ENCODE assay signal across 11 cellular contexts in genomic region chr10:113273151-113273876, GRCh38.
DNase-seq lines count a peak whose midpoint lies in the region; ATAC-seq and TF ChIP-seq lines count a peak whose summit lies in the region.
"Had no signal": no experiment of that assay in that cellular context is flagged by ENCODE, and none has a peak within 500 bp of the region (broad histone marks: within the 10 kb centered on the region; RNA-seq: fewer than 3 reads in every experiment).

No MANE protein-coding gene starts in this region.

- no peaks in the 10 kb centered on the region for H3K9me3 ChIP-seq in right cardiac atrium (ENCODE audit: control insufficient read depth, low read length)

- peaks cover 10% of the 10 kb centered on the region for H3K27me3 Mint-ChIP-seq in activated CD8-positive, alpha-beta memory T cell treated with anti-CD3 and anti-CD28 coated beads, Interleukin-2, amount 10 ng/mL, durations not matched to agents 7 days and 5 days

- no peaks in the 10 kb centered on the region for H3K4me1 Mint-ChIP-seq in activated CD8-positive, alpha-beta memory T cell treated with anti-CD3 and anti-CD28 coated beads, Interleukin-2, amount 10 ng/mL, durations not matched to agents 7 days and 5 days

- peak; percentile 74 to 83 for ATAC-seq in right cardiac atrium
- ATAC-seq in activated CD8-positive, alpha-beta memory T cell treated with anti-CD3 and anti-CD28 coated beads, Interleukin-2, amount 10 ng/mL, durations not matched to agents 7 days and 5 days, result no peak
- ATAC-seq in HG02571 (IDR thresholded peaks at IDR 0.05; ENCODE audit: unreplicated experiment), result no peak
- no peak for ATAC-seq in HG03439 (IDR thresholded peaks at IDR 0.05; ENCODE audit: unreplicated experiment)
- no peak for ATAC-seq in omental fat pad (ENCODE audit: low FRiP score)

- no peaks in the 10 kb centered on the region for H3K36me3 ChIP-seq in rectal smooth muscle tissue (ENCODE audit: control insufficient read depth, insufficient read depth, low read length)

- DNase-seq in GM03348 (ENCODE audit: low spot score) (peak; percentile 62), amygdala (lab: John Stamatoyannopoulos, UW) (peak in 51 of 56 donors; percentile 14 to 85 (median 60)), right cardiac atrium (peak; percentile 64 to 87 (median 87)), omental fat pad (ENCODE audit: low spot score) (no peak)
- no peak for DNase-seq in activated CD8-positive, alpha-beta memory T cell treated with anti-CD3 and anti-CD28 coated beads, Interleukin-2, amount 10 ng/mL, durations not matched to agents 7 days and 5 days
- DNase-seq: activated effector memory CD4-positive, alpha-beta T cell treated with anti-CD3 and anti-CD28 coated beads, Interleukin-2, amount 50 U/mL, for 16 hours; NCI-H1417 treated with DMSO at 0.1 percent for 48 hours had no signal

- H3K4me1 ChIP-seq in right cardiac atrium (ENCODE audit: control insufficient read depth, insufficient read depth, low read length) (peaks cover 4% of the 10 kb centered on the region), rectal smooth muscle tissue (ENCODE audit: control insufficient read depth, insufficient read depth, low read length) (peaks cover 3% of the 10 kb centered on the region)

- H3K9ac ChIP-seq in rectal smooth muscle tissue (ENCODE audit: low read length), result no peak overlapping the region

- peaks cover 1% of the 10 kb centered on the region for H3K36me3 Mint-ChIP-seq in activated CD8-positive, alpha-beta memory T cell treated with anti-CD3 and anti-CD28 coated beads, Interleukin-2, amount 10 ng/mL, durations not matched to agents 7 days and 5 days

- no peak for TF ChIP-seq CTCF in omental fat pad (IDR thresholded peaks at IDR 0.05)

- intact Hi-C loops in right cardiac atrium (cut with DNase I), result no loop called here

- no peak overlapping the region for H3K4me3 Mint-ChIP-seq in activated CD8-positive, alpha-beta memory T cell treated with anti-CD3 and anti-CD28 coated beads, Interleukin-2, amount 10 ng/mL, durations not matched to agents 7 days and 5 days
- H3K4me3 Mint-ChIP-seq: T-helper 1 cell treated with Interleukin-12 subunit alpha and Interleukin-12 subunit beta and Interleukin-4 antibody, amounts not matched to agents 30 μg/mL and 1 μg/mL, for 36 hours had no signal

- no peak overlapping the region for H3K4me3 ChIP-seq in right cardiac atrium (ENCODE audit: low read length)
- no peak overlapping the region for H3K4me3 ChIP-seq in rectal smooth muscle tissue (ENCODE audit: low read length)

- 16% methylated on average over 19 of the region's 19 CpGs for WGBS in right cardiac atrium

- no peak overlapping the region for H3K27ac Mint-ChIP-seq in activated CD8-positive, alpha-beta memory T cell treated with anti-CD3 and anti-CD28 coated beads, Interleukin-2, amount 10 ng/mL, durations not matched to agents 7 days and 5 days
- H3K27ac Mint-ChIP-seq: T-helper 1 cell treated with Interleukin-12 subunit alpha and Interleukin-12 subunit beta and Interleukin-4 antibody, amounts not matched to agents 30 μg/mL and 1 μg/mL, for 36 hours had no signal

- H3K9me3 Mint-ChIP-seq in activated CD8-positive, alpha-beta memory T cell treated with anti-CD3 and anti-CD28 coated beads, Interleukin-2, amount 10 ng/mL, durations not matched to agents 7 days and 5 days (ENCODE audit: low read depth), result peaks cover 5% of the 10 kb centered on the region

- H3K27ac ChIP-seq in right cardiac atrium (ENCODE audit: low read length) (peak overlapping the region; percentile 44), rectal smooth muscle tissue (ENCODE audit: low read depth, low read length) (peak overlapping the region; percentile 26)

- no peaks in the 10 kb centered on the region for H3K27me3 ChIP-seq in right cardiac atrium (ENCODE audit: control insufficient read depth, insufficient read depth)
- H3K27me3 ChIP-seq in rectal smooth muscle tissue (ENCODE audit: control insufficient read depth, insufficient read depth, low read length), result no peaks in the 10 kb centered on the region

- CTCF ChIA-PET in activated CD8-positive, alpha-beta memory T cell treated with anti-CD3 and anti-CD28 coated beads, Interleukin-2, amount 10 ng/mL, durations not matched to agents 7 days and 5 days (lab: Charles Lee), result no interaction called here

Comparison
In these comparisons a context has a peak if more than half of its experiments do, and no peak if none do; other contexts are left out.
1. DNase-seq: peak in GM03348 (single experiment), amygdala (51 of 56) and right cardiac atrium (3 of 3); none in activated CD8-positive, alpha-beta memory T cell treated with anti-CD3 and anti-CD28 coated beads, Interleukin-2, amount 10 ng/mL, durations not matched to agents 7 days and 5 days (single experiment) and omental fat pad (single experiment).
2. ATAC-seq: peak in right cardiac atrium (2 of 2); none in activated CD8-positive, alpha-beta memory T cell treated with anti-CD3 and anti-CD28 coated beads, Interleukin-2, amount 10 ng/mL, durations not matched to agents 7 days and 5 days (single experiment), HG02571 (single experiment), HG03439 (single experiment) and omental fat pad (single experiment).